11 cellular contexts compared by ENCODE assay signal in the genomic region with DNA sequence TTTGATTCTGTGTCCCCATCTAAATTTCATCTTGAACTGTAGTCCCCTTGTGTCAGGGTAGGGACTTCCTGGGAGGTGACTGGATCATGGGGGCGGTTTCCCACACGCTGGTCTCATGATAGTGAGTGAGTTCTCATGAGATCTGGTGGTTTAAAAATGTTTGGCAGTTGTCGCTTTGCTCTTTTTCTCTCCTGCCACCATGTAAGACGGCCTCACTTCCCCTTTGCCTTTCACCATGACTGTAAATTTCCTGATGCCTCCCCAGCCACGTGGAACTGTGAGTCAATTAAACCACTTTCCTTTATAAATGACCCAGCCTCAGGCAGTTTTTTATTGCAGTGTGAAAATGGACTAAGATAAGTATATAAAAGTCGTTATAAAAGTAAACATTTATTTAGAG.
A peak's percentile ranks its signal among the peaks of the same experiment; 100 is the strongest.
DNase-seq lines count a peak whose midpoint lies in the region; ATAC-seq, FAIRE-seq and TF ChIP-seq lines count a peak whose summit lies in the region.
"Had no signal": no experiment of that assay in that cellular context is flagged by ENCODE, and none has a peak within 500 bp of the region (broad histone marks: within the 10 kb centered on the region; RNA-seq: fewer than 3 reads in every experiment).

No MANE protein-coding gene starts in this region.

- no peaks in the 10 kb centered on the region for H3K9me3 Mint-ChIP-seq in T-helper 1 cell treated with Interleukin-12 subunit alpha and Interleukin-12 subunit beta and Interleukin-4 antibody, amounts not matched to agents 30 μg/mL and 1 μg/mL, for 36 hours

- DNase-seq in EL (peak; percentile 17), mucosa of descending colon (peak in 1 of 3 donors; percentile 16), small intestine (no peak), DMS 273 (lab: John Stamatoyannopoulos, UW; ENCODE audit: unreplicated experiment) (no peak), DMS53 treated with DMSO at 0.1 percent for 48 hours (lab: John Stamatoyannopoulos, UW; ENCODE audit: unreplicated experiment) (no peak)
- DNase-seq: NCI-H526 treated with DMSO at 0.1 percent for 48 hours had no signal

- TF ChIP-seq CTCF in mucosa of descending colon (IDR thresholded peaks at IDR 0.05) = no peak

- no peaks in the 10 kb centered on the region for H3K36me3 ChIP-seq in mucosa of descending colon (ENCODE audit: low read depth)
- H3K36me3 ChIP-seq in small intestine (ENCODE audit: control insufficient read depth in 2 of 2, insufficient read depth in 2 of 2, low read length in 2 of 2) = no peaks in the 10 kb centered on the region
- H3K36me3 ChIP-seq: cardiac muscle cell had no signal

- no peak overlapping the region for H3K4me3 Mint-ChIP-seq in T-helper 1 cell treated with Interleukin-12 subunit alpha and Interleukin-12 subunit beta and Interleukin-4 antibody, amounts not matched to agents 30 μg/mL and 1 μg/mL, for 36 hours

- WGBS in small intestine, 3 donors = 52 to 55% (median 54%) methylated on average over 6 of the region's 6 CpGs

- H3K27ac Mint-ChIP-seq in T-helper 1 cell treated with Interleukin-12 subunit alpha and Interleukin-12 subunit beta and Interleukin-4 antibody, amounts not matched to agents 30 μg/mL and 1 μg/mL, for 36 hours = peak overlapping the region; percentile 45

- H3K4me1 ChIP-seq in mucosa of descending colon (ENCODE audit: low read depth) = no peaks in the 10 kb centered on the region
- H3K4me1 ChIP-seq in small intestine (ENCODE audit: control insufficient read depth in 2 of 2, insufficient read depth in 1 of 2, low read depth in 1 of 2, low read length in 1 of 2) = no peaks in the 10 kb centered on the region

- no peaks in the 10 kb centered on the region for H3K27me3 ChIP-seq in small intestine (ENCODE audit: control insufficient read depth in 2 of 2, insufficient read depth in 2 of 2, low read length in 2 of 2)
- H3K27me3 ChIP-seq: cardiac muscle cell had no signal

- peaks cover 6% of the 10 kb centered on the region for H3K4me1 Mint-ChIP-seq in T-helper 1 cell treated with Interleukin-12 subunit alpha and Interleukin-12 subunit beta and Interleukin-4 antibody, amounts not matched to agents 30 μg/mL and 1 μg/mL, for 36 hours (ENCODE audit: low read depth)

- intact Hi-C loops in mucosa of descending colon (cut with DNase I, micrococcal nuclease) = no loop called here

- no peaks in the 10 kb centered on the region for H3K36me3 Mint-ChIP-seq in T-helper 1 cell treated with Interleukin-12 subunit alpha and Interleukin-12 subunit beta and Interleukin-4 antibody, amounts not matched to agents 30 μg/mL and 1 μg/mL, for 36 hours (ENCODE audit: low read depth)

- no peak overlapping the region for H3K27ac ChIP-seq in small intestine (ENCODE audit: low read depth in 1 of 2, low read length in 1 of 2)
- H3K27ac ChIP-seq: cardiac muscle cell, parathyroid adenoma had no signal

- no peaks in the 10 kb centered on the region for H3K9me3 ChIP-seq in mucosa of descending colon
- H3K9me3 ChIP-seq in small intestine (ENCODE audit: control insufficient read depth, low read depth) = no peaks in the 10 kb centered on the region

- H3K27me3 Mint-ChIP-seq in T-helper 1 cell treated with Interleukin-12 subunit alpha and Interleukin-12 subunit beta and Interleukin-4 antibody, amounts not matched to agents 30 μg/mL and 1 μg/mL, for 36 hours (ENCODE audit: low read depth) = no peaks in the 10 kb centered on the region

- ATAC-seq in GM21619 (IDR thresholded peaks at IDR 0.05; ENCODE audit: unreplicated experiment) = peak; percentile 73
- ATAC-seq in mucosa of descending colon = peak; percentile 43
- no peak for ATAC-seq in GM19452 (IDR thresholded peaks at IDR 0.05; ENCODE audit: unreplicated experiment)

- FAIRE-seq in small intestine (lab: Jason Lieb, UNC) = no peak

- H3K4me3 ChIP-seq in mucosa of descending colon (no peak overlapping the region), small intestine (ENCODE audit: low read depth in 1 of 2, low read length in 2 of 2) (no peak overlapping the region)
- H3K4me3 ChIP-seq: cardiac muscle cell had no signal
